Comparison of ENCODE assay signal across 8 cellular contexts in genomic region chr16:88649924-88650748, GRCh38. TPM values are rescaled to one million over a fixed set of nuclear protein-coding genes. Genes with fewer than 3 reads are reported as not detected.
DNase-seq lines count a peak whose midpoint lies in the region; ATAC-seq, FAIRE-seq and TF ChIP-seq lines count a peak whose summit lies in the region.
"Had no signal": no experiment of that assay in that cellular context is flagged by ENCODE, and none has a peak within 500 bp of the region (broad histone marks: within the 10 kb centered on the region; RNA-seq: fewer than 3 reads in every experiment).

No MANE protein-coding gene starts in this region.

- peaks cover 18% of the 10 kb centered on the region for H3K79me2 ChIP-seq in HepG2 (ENCODE audit: insufficient read depth, low read length)

- no peak for TF ChIP-seq CTCF in HFF-Myc (IDR thresholded peaks at IDR 0.05; ENCODE audit: low read depth, low read length, missing control alignments)
- TF ChIP-seq CTCF in brain (conservative IDR thresholded peaks at IDR 0.05): no peak
- TF ChIP-seq CTCF in HepG2 (CRISPR knock-in tag; IDR thresholded peaks at IDR 0.05): no peak

- FAIRE-seq in GM12891 (lab: Jason Lieb, UNC): no peak
- no peak for FAIRE-seq in HepG2 (lab: Jason Lieb, UNC)

- peak overlapping the region; percentile 74 to 85 (median 80) for H3K4me3 Mint-ChIP-seq in brain

- peak overlapping the region; percentile 76 for H3K4me3 ChIP-seq in HFF-Myc (replicated peaks; ENCODE audit: low read depth, low read length)
- H3K4me3 ChIP-seq in HepG2 (replicated peaks in 1 of 3; ENCODE audit: insufficient read depth in 1 of 3, low read depth in 2 of 3, low read length in 3 of 3): peak overlapping the region; percentile 66 to 100 (median 94)
- peak overlapping the region; percentile 35 to 71 for H3K4me3 ChIP-seq in stomach smooth muscle (ENCODE audit: low read length in 2 of 2)

- no peaks in the 10 kb centered on the region for H3K27me3 Mint-ChIP-seq in brain

- BruUV-seq in HepG2 (replicated peaks; lab: Mats Ljungman, UMichigan): TSS peak; percentile 50

- H3K9ac ChIP-seq in HepG2 (ENCODE audit: insufficient read depth, low read depth, low read length) (peak overlapping the region; percentile 86), stomach smooth muscle (ENCODE audit: low read length in 2 of 2) (peak overlapping the region; percentile 21 to 42)

- intact Hi-C loops in HepG2 (cut with micrococcal nuclease; ENCODE audit: unreplicated experiment): loop anchor here (2.0 to 5.0 kb wide), 2 partner anchors 35 to 53 kb away; no protein-coding TSS in a partner anchor

- ATAC-seq in HepG2: peak; percentile 29

- peaks cover 27% of the 10 kb centered on the region for H3K4me1 ChIP-seq in HepG2 (ENCODE audit: insufficient read depth, low read length)
- H3K4me1 ChIP-seq in stomach smooth muscle (ENCODE audit: control insufficient read depth, insufficient read depth, low read length): peaks cover 7% of the 10 kb centered on the region

- peaks cover 9% of the 10 kb centered on the region for H3K4me1 Mint-ChIP-seq in brain

- H3K27ac Mint-ChIP-seq in brain: peak overlapping the region in 2 of 5 experiments; percentile 62 to 64

- POLR2A ChIA-PET in HepG2 (lab: Yijun Ruan, JAX): interaction anchor here (0.8 to 5.2 kb wide), 13 partner anchors 9 to 80 kb away, joined by 3 to 51 read pairs (median 4); partner anchors contain the start of genes MVD and ZC3H18

- peak; percentile 78 for DNase-seq in GM12891 (ENCODE audit: insufficient read length, low spot score)
- no peak for DNase-seq in HFF-Myc (ENCODE audit: extremely low read depth, low read depth)
- peak; percentile 59 for DNase-seq in NOMO-1 treated with DMSO at 0.1 percent for 48 hours (lab: John Stamatoyannopoulos, UW; ENCODE audit: unreplicated experiment)
- DNase-seq in HepG2 (ENCODE audit: low spot score): peak; percentile 43
- no peak for DNase-seq in NCI-H187 (lab: John Stamatoyannopoulos, UW)

- TF ChIP-seq RAD21 in HepG2 (CRISPR knock-in tag; IDR thresholded peaks at IDR 0.05): no peak

- no peaks in the 10 kb centered on the region for H3K9me3 ChIP-seq in HepG2 (ENCODE audit: low read length)
- no peaks in the 10 kb centered on the region for H3K9me3 ChIP-seq in stomach smooth muscle (ENCODE audit: control insufficient read depth in 2 of 2, low read length in 2 of 2)

- H3K4me2 ChIP-seq in HepG2 (ENCODE audit: low read depth, low read length): peak overlapping the region; percentile 97

- TF ChIP-seq EP300 in HepG2 (IDR thresholded peaks at IDR 0.05; ENCODE audit: low read depth in 2 of 2, low read length in 2 of 2): no peak
- no peak for TF ChIP-seq EP300 in HepG2 (CRISPR knock-in tag; IDR thresholded peaks at IDR 0.05; ENCODE audit: borderline replicate concordance)

- H3K9me3 Mint-ChIP-seq in brain: no peaks in the 10 kb centered on the region

- no peaks in the 10 kb centered on the region for H3K27me3 ChIP-seq in HepG2 (ENCODE audit: control insufficient read depth in 1 of 2, insufficient read depth in 2 of 2, low read length in 2 of 2)
- peaks cover 6 to 15% of the 10 kb centered on the region in 2 donors for H3K27me3 ChIP-seq in stomach smooth muscle (ENCODE audit: control insufficient read depth in 1 of 2, insufficient read depth in 2 of 2, low read length in 2 of 2)

- H3K36me3 Mint-ChIP-seq in brain: peaks cover 16% of the 10 kb centered on the region

- CTCF ChIA-PET in HepG2 (lab: Yijun Ruan, JAX; ENCODE audit: low intra/inter-chr PET ratio, low total read pairs): no interaction called here

- H3K36me3 ChIP-seq in HepG2 (replicated peaks in 1 of 2; ENCODE audit: control insufficient read depth in 1 of 2, insufficient read depth in 2 of 2, low read length in 2 of 2) (peaks cover 5 to 19% of the 10 kb centered on the region in 2 experiments), stomach smooth muscle (ENCODE audit: control insufficient read depth in 2 of 2, insufficient read depth in 2 of 2, low read length in 2 of 2) (peaks cover 3 to 9% of the 10 kb centered on the region in 2 donors)

- H3K27ac ChIP-seq in HepG2 (ENCODE audit: extremely low read length, insufficient read depth, low read length) (peak overlapping the region; percentile 88), stomach smooth muscle (ENCODE audit: low read length) (no peak overlapping the region)

- H4K20me1 ChIP-seq in HepG2 (ENCODE audit: insufficient read depth, low read length): peaks cover 11% of the 10 kb centered on the region; the same call in 1 of the 2 replicates

- in situ Hi-C loops in HepG2 (cut with HindIII; ENCODE audit: extremely low pct_ligation_motif_present, low pct_unique_long_range_greater_than_20kb): no loop called here

- TF ChIP-seq POLR2A in GM12891 (IDR thresholded peaks at IDR 0.05; ENCODE audit: low read depth, low read length) (no peak), HepG2 (IDR thresholded peaks at IDR 0.05; ENCODE audit: insufficient read depth in 1 of 2, low read depth in 2 of 2, low read length in 2 of 2) (peak in 1 of 2 experiments; percentile 14; a peak in 2 of 4 replicates)

- H2AFZ ChIP-seq in HepG2 (ENCODE audit: low read length): no peak overlapping the region

- 2% methylated on average over 9 of the region's 37 CpGs for WGBS in HepG2 (ENCODE audit: low lambda C conversion rate)

RNA-seq across cellular contexts. Expression of gene CYBA, which starts 0.7 kb away (rescaled TPM):
- polyA plus RNA-seq in GM12891 (2012; ENCODE audit: low read depth, missing spikeins): 416 TPM
- 83.9 TPM for polyA plus RNA-seq in brain (ENCODE audit: insufficient read depth, low read depth, low replicate concordance)
- total RNA-seq in HepG2 (2016; rRNA removed; fragmentation: Illumina TruSeq; extraction: Trizol): 84.2 and 250 TPM in 2 replicates
- 92.1 and 114 TPM in 2 replicates for total RNA-seq in HepG2 (2016; cell fraction: cytosol; rRNA removed; fragmentation: Illumina TruSeq; extraction: Trizol; ENCODE audit: low read depth)
- total RNA-seq in HepG2 (2016; cell fraction: insoluble cytoplasmic fraction; rRNA removed; fragmentation: Illumina TruSeq; extraction: Trizol): 90.4 and 246 TPM in 2 replicates
- total RNA-seq in HepG2 (2016; cell fraction: membrane; rRNA removed; fragmentation: Illumina TruSeq; extraction: Trizol): 55.3 and 74.3 TPM in 2 replicates
- total RNA-seq in HepG2 (2016; cell fraction: nucleus; rRNA removed; fragmentation: Illumina TruSeq; extraction: Trizol): 170 and 197 TPM in 2 replicates
- 196 and 258 TPM in 2 replicates for polyA plus RNA-seq in HepG2 (2011; rRNA removed)
- 338 and 484 TPM in 2 replicates for polyA plus RNA-seq in HepG2 (2011; cell fraction: cytosol; rRNA removed)
- 620 and 660 TPM in 2 replicates for polyA plus RNA-seq in HepG2 (2011; cell fraction: nucleus; rRNA removed)
- polyA plus RNA-seq in HepG2 (2012): 207 and 213 TPM in 2 replicates
- polyA plus RNA-seq in HepG2 (2016; cell fraction: cytosol; fragmentation: Illumina TruSeq; extraction: Trizol; ENCODE audit: low read depth): 111 and 128 TPM in 2 replicates
- 97.6 and 108 TPM in 2 replicates for polyA plus RNA-seq in HepG2 (2016; cell fraction: insoluble cytoplasmic fraction; fragmentation: Illumina TruSeq; extraction: Trizol; ENCODE audit: low read depth)
- polyA plus RNA-seq in HepG2 (2016; cell fraction: membrane; fragmentation: Illumina TruSeq; extraction: Trizol; ENCODE audit: low read depth): 58.9 and 66.6 TPM in 2 replicates
- polyA plus RNA-seq in HepG2 (2016; cell fraction: nucleus; fragmentation: Illumina TruSeq; extraction: Trizol; ENCODE audit: insufficient read depth, low read depth): 462 and 471 TPM in 2 replicates
- polyA minus RNA-seq in HepG2 (2011; rRNA and poly(A)+ RNA removed; ENCODE audit: low replicate concordance): 170 and 432 TPM in 2 replicates
- 173 and 183 TPM in 2 replicates for polyA minus RNA-seq in HepG2 (2011; cell fraction: cytosol; rRNA and poly(A)+ RNA removed)
- polyA minus RNA-seq in HepG2 (2011; cell fraction: nucleus; rRNA and poly(A)+ RNA removed): 79.1 and 82.6 TPM in 2 replicates

RNA-seq across cellular contexts. Expression of gene IL17C, which starts 11.8 kb away (rescaled TPM):
- polyA plus RNA-seq in GM12891 (2012; ENCODE audit: low read depth, missing spikeins): 0.09 TPM
- not detected for polyA plus RNA-seq in brain (ENCODE audit: insufficient read depth, low read depth, low replicate concordance)
- not detected in 2 replicates for total RNA-seq in HepG2 (2016; rRNA removed; fragmentation: Illumina TruSeq; extraction: Trizol)
- not detected in 2 replicates for total RNA-seq in HepG2 (2016; cell fraction: cytosol; rRNA removed; fragmentation: Illumina TruSeq; extraction: Trizol; ENCODE audit: low read depth)
- not detected in 2 replicates for total RNA-seq in HepG2 (2016; cell fraction: insoluble cytoplasmic fraction; rRNA removed; fragmentation: Illumina TruSeq; extraction: Trizol)
- not detected in 2 replicates for total RNA-seq in HepG2 (2016; cell fraction: membrane; rRNA removed; fragmentation: Illumina TruSeq; extraction: Trizol)
- total RNA-seq in HepG2 (2016; cell fraction: nucleus; rRNA removed; fragmentation: Illumina TruSeq; extraction: Trizol): not detected in 2 replicates
- polyA plus RNA-seq in HepG2 (2011; rRNA removed): not detected in 2 replicates
- not detected in 2 replicates for polyA plus RNA-seq in HepG2 (2011; cell fraction: cytosol; rRNA removed)
- not detected in 2 replicates for polyA plus RNA-seq in HepG2 (2011; cell fraction: nucleus; rRNA removed)
- not detected in 2 replicates for polyA plus RNA-seq in HepG2 (2012)
- polyA plus RNA-seq in HepG2 (2016; cell fraction: cytosol; fragmentation: Illumina TruSeq; extraction: Trizol; ENCODE audit: low read depth): not detected in 2 replicates
- polyA plus RNA-seq in HepG2 (2016; cell fraction: insoluble cytoplasmic fraction; fragmentation: Illumina TruSeq; extraction: Trizol; ENCODE audit: low read depth): not detected in 2 replicates
- polyA plus RNA-seq in HepG2 (2016; cell fraction: membrane; fragmentation: Illumina TruSeq; extraction: Trizol; ENCODE audit: low read depth): not detected in 2 replicates
- polyA plus RNA-seq in HepG2 (2016; cell fraction: nucleus; fragmentation: Illumina TruSeq; extraction: Trizol; ENCODE audit: insufficient read depth, low read depth): not detected in 2 replicates
- not detected in 2 replicates for polyA minus RNA-seq in HepG2 (2011; rRNA and poly(A)+ RNA removed; ENCODE audit: low replicate concordance)
- not detected in 2 replicates for polyA minus RNA-seq in HepG2 (2011; cell fraction: cytosol; rRNA and poly(A)+ RNA removed)
- polyA minus RNA-seq in HepG2 (2011; cell fraction: nucleus; rRNA and poly(A)+ RNA removed): not detected in 2 replicates
- total RNA-seq: temporal lobe had no signal

RNA-seq across cellular contexts. Expression of gene MVD, which starts 12.8 kb away (rescaled TPM):
- polyA plus RNA-seq in GM12891 (2012; ENCODE audit: low read depth, missing spikeins): 85.4 TPM
- polyA plus RNA-seq in brain (ENCODE audit: insufficient read depth, low read depth, low replicate concordance) (63.6 TPM), HepG2 (2011; rRNA removed) (28.1 and 68.9 TPM in 2 replicates)
- 128 and 187 TPM in 2 replicates for total RNA-seq in HepG2 (2016; rRNA removed; fragmentation: Illumina TruSeq; extraction: Trizol)
- 86.8 and 92.1 TPM in 2 replicates for total RNA-seq in HepG2 (2016; cell fraction: cytosol; rRNA removed; fragmentation: Illumina TruSeq; extraction: Trizol; ENCODE audit: low read depth)
- 110 and 194 TPM in 2 replicates for total RNA-seq in HepG2 (2016; cell fraction: insoluble cytoplasmic fraction; rRNA removed; fragmentation: Illumina TruSeq; extraction: Trizol)
- 93.3 and 93.5 TPM in 2 replicates for total RNA-seq in HepG2 (2016; cell fraction: membrane; rRNA removed; fragmentation: Illumina TruSeq; extraction: Trizol)
- total RNA-seq in HepG2 (2016; cell fraction: nucleus; rRNA removed; fragmentation: Illumina TruSeq; extraction: Trizol): 150 and 173 TPM in 2 replicates
- polyA plus RNA-seq in HepG2 (2011; cell fraction: cytosol; rRNA removed): 33.1 and 34.9 TPM in 2 replicates
- polyA plus RNA-seq in HepG2 (2011; cell fraction: nucleus; rRNA removed): 340 and 407 TPM in 2 replicates
- polyA plus RNA-seq in HepG2 (2012): 81.3 and 104 TPM in 2 replicates
- polyA plus RNA-seq in HepG2 (2016; cell fraction: cytosol; fragmentation: Illumina TruSeq; extraction: Trizol; ENCODE audit: low read depth): 49.5 and 55.8 TPM in 2 replicates
- polyA plus RNA-seq in HepG2 (2016; cell fraction: insoluble cytoplasmic fraction; fragmentation: Illumina TruSeq; extraction: Trizol; ENCODE audit: low read depth): 117 and 128 TPM in 2 replicates
- polyA plus RNA-seq in HepG2 (2016; cell fraction: membrane; fragmentation: Illumina TruSeq; extraction: Trizol; ENCODE audit: low read depth): 64.4 TPM in 2 replicates
- 435 and 459 TPM in 2 replicates for polyA plus RNA-seq in HepG2 (2016; cell fraction: nucleus; fragmentation: Illumina TruSeq; extraction: Trizol; ENCODE audit: insufficient read depth, low read depth)
- polyA minus RNA-seq in HepG2 (2011; rRNA and poly(A)+ RNA removed; ENCODE audit: low replicate concordance): 8.9 and 43.8 TPM in 2 replicates
- 24.2 and 37.5 TPM in 2 replicates for polyA minus RNA-seq in HepG2 (2011; cell fraction: cytosol; rRNA and poly(A)+ RNA removed)
- polyA minus RNA-seq in HepG2 (2011; cell fraction: nucleus; rRNA and poly(A)+ RNA removed): 34.4 and 55.3 TPM in 2 replicates

RNA-seq across cellular contexts. Expression of gene SNAI3, which starts 36.2 kb away (rescaled TPM):
- 2.0 TPM for polyA plus RNA-seq in GM12891 (2012; ENCODE audit: low read depth, missing spikeins)
- polyA plus RNA-seq in brain (ENCODE audit: insufficient read depth, low read depth, low replicate concordance) (1.2 TPM), HepG2 (2011; rRNA removed) (0.18 and 0.40 TPM in 2 replicates)
- total RNA-seq in HepG2 (2016; rRNA removed; fragmentation: Illumina TruSeq; extraction: Trizol): 0.09 and 0.18 TPM in 2 replicates
- not detected in 2 replicates for total RNA-seq in HepG2 (2016; cell fraction: cytosol; rRNA removed; fragmentation: Illumina TruSeq; extraction: Trizol; ENCODE audit: low read depth)
- total RNA-seq in HepG2 (2016; cell fraction: insoluble cytoplasmic fraction; rRNA removed; fragmentation: Illumina TruSeq; extraction: Trizol): 0.13 and 0.17 TPM in 2 replicates
- total RNA-seq in HepG2 (2016; cell fraction: membrane; rRNA removed; fragmentation: Illumina TruSeq; extraction: Trizol): 0.12 TPM in 1 of 2 replicates, not detected in the other
- not detected in 2 replicates for total RNA-seq in HepG2 (2016; cell fraction: nucleus; rRNA removed; fragmentation: Illumina TruSeq; extraction: Trizol)
- 0.18 and 0.44 TPM in 2 replicates for polyA plus RNA-seq in HepG2 (2011; cell fraction: cytosol; rRNA removed)
- polyA plus RNA-seq in HepG2 (2011; cell fraction: nucleus; rRNA removed): 0.35 and 0.64 TPM in 2 replicates
- 0.40 and 0.47 TPM in 2 replicates for polyA plus RNA-seq in HepG2 (2012)
- polyA plus RNA-seq in HepG2 (2016; cell fraction: cytosol; fragmentation: Illumina TruSeq; extraction: Trizol; ENCODE audit: low read depth): 0.08 TPM in 1 of 2 replicates, not detected in the other
- polyA plus RNA-seq in HepG2 (2016; cell fraction: insoluble cytoplasmic fraction; fragmentation: Illumina TruSeq; extraction: Trizol; ENCODE audit: low read depth): 0.26 TPM in 1 of 2 replicates, not detected in the other
- 0.15 and 0.21 TPM in 2 replicates for polyA plus RNA-seq in HepG2 (2016; cell fraction: membrane; fragmentation: Illumina TruSeq; extraction: Trizol; ENCODE audit: low read depth)
- polyA plus RNA-seq in HepG2 (2016; cell fraction: nucleus; fragmentation: Illumina TruSeq; extraction: Trizol; ENCODE audit: insufficient read depth, low read depth): 0.27 TPM in 1 of 2 replicates, not detected in the other
- 0.84 TPM in 1 of 2 replicates, not detected in the other for polyA minus RNA-seq in HepG2 (2011; rRNA and poly(A)+ RNA removed; ENCODE audit: low replicate concordance)
- not detected in 2 replicates for polyA minus RNA-seq in HepG2 (2011; cell fraction: cytosol; rRNA and poly(A)+ RNA removed)
- polyA minus RNA-seq in HepG2 (2011; cell fraction: nucleus; rRNA and poly(A)+ RNA removed): not detected in 2 replicates

RNA-seq across cellular contexts. Expression of gene RNF166, which starts 56.1 kb away (rescaled TPM):
- 10.1 TPM for polyA plus RNA-seq in GM12891 (2012; ENCODE audit: low read depth, missing spikeins)
- polyA plus RNA-seq in brain (ENCODE audit: insufficient read depth, low read depth, low replicate concordance) (22.2 TPM), HepG2 (2011; rRNA removed) (21.4 and 26.2 TPM in 2 replicates)
- 15.1 and 23.0 TPM in 2 replicates for total RNA-seq in HepG2 (2016; rRNA removed; fragmentation: Illumina TruSeq; extraction: Trizol)
- 36.0 and 37.2 TPM in 2 replicates for total RNA-seq in HepG2 (2016; cell fraction: cytosol; rRNA removed; fragmentation: Illumina TruSeq; extraction: Trizol; ENCODE audit: low read depth)
- 17.3 and 23.3 TPM in 2 replicates for total RNA-seq in HepG2 (2016; cell fraction: insoluble cytoplasmic fraction; rRNA removed; fragmentation: Illumina TruSeq; extraction: Trizol)
- total RNA-seq in HepG2 (2016; cell fraction: membrane; rRNA removed; fragmentation: Illumina TruSeq; extraction: Trizol): 41.6 and 45.9 TPM in 2 replicates
- total RNA-seq in HepG2 (2016; cell fraction: nucleus; rRNA removed; fragmentation: Illumina TruSeq; extraction: Trizol): 14.0 and 14.1 TPM in 2 replicates
- 14.8 and 24.4 TPM in 2 replicates for polyA plus RNA-seq in HepG2 (2011; cell fraction: cytosol; rRNA removed)
- 83.8 and 91.3 TPM in 2 replicates for polyA plus RNA-seq in HepG2 (2011; cell fraction: nucleus; rRNA removed)
- 12.2 and 16.1 TPM in 2 replicates for polyA plus RNA-seq in HepG2 (2012)
- polyA plus RNA-seq in HepG2 (2016; cell fraction: cytosol; fragmentation: Illumina TruSeq; extraction: Trizol; ENCODE audit: low read depth): 22.9 and 25.4 TPM in 2 replicates
- polyA plus RNA-seq in HepG2 (2016; cell fraction: insoluble cytoplasmic fraction; fragmentation: Illumina TruSeq; extraction: Trizol; ENCODE audit: low read depth): 19.2 and 20.2 TPM in 2 replicates
- 32.0 and 34.1 TPM in 2 replicates for polyA plus RNA-seq in HepG2 (2016; cell fraction: membrane; fragmentation: Illumina TruSeq; extraction: Trizol; ENCODE audit: low read depth)
- polyA plus RNA-seq in HepG2 (2016; cell fraction: nucleus; fragmentation: Illumina TruSeq; extraction: Trizol; ENCODE audit: insufficient read depth, low read depth): 36.7 and 43.4 TPM in 2 replicates
- polyA minus RNA-seq in HepG2 (2011; rRNA and poly(A)+ RNA removed; ENCODE audit: low replicate concordance): 11.5 and 25.6 TPM in 2 replicates
- polyA minus RNA-seq in HepG2 (2011; cell fraction: cytosol; rRNA and poly(A)+ RNA removed): 12.9 and 17.8 TPM in 2 replicates
- 14.2 and 18.7 TPM in 2 replicates for polyA minus RNA-seq in HepG2 (2011; cell fraction: nucleus; rRNA and poly(A)+ RNA removed)

Comparison
In these comparisons a context has a peak if more than half of its experiments do, and no peak if none do; other contexts are left out.
1. DNase-seq: peak in GM12891 (single experiment), NOMO-1 treated with DMSO at 0.1 percent for 48 hours (single experiment) and HepG2 (single experiment); none in HFF-Myc (single experiment) and NCI-H187 (0 of 2).
2. Peak in every context shown above with its lines, with median percentiles within 50 percentile points of each other: H3K4me3 ChIP-seq.